8 cellular contexts compared by ENCODE assay signal in the genomic region with DNA sequence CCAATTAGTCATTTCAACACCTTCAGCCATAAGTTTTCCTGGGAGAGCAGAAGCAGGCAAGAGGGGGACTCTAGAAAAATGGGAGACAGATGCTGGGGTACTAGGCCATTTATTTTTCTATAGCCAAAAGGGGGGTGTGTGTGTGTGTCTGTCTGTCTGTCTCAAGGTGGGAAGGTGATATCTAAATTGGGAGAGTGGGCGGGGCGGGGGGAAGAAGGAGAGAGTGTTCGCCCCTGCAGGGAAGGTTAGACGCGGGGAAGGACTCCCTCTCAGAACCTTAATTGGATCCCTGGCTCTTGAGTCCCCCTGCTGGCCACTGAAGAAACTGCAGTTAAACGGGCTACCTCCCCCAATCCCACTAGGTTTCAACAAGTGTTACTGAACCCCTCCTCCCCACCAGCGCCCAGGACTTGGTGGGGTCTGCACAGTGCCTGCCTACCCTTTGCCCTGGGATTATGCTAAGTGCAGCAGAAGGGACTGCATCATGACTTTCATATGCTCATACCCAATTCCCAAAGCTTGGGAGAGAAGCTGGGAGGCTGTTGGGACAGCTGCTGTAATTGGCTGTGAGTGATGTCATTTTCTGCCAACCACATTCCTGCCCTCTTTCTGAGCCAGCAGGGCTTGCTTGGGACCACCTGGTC. TPM values are rescaled to one million over a fixed set of nuclear protein-coding genes. Genes with fewer than 3 reads are reported as not detected.
DNase-seq lines count a peak whose midpoint lies in the region; ATAC-seq and TF ChIP-seq lines count a peak whose summit lies in the region.

No MANE protein-coding gene starts in this region.

- H3K27ac Mint-ChIP-seq in neural crest cell (ENCODE audit: unreplicated experiment), result peak overlapping the region; percentile 35

- H3K79me2 ChIP-seq in PC-3 (ENCODE audit: low read length), result no peaks in the 10 kb centered on the region

- no peak for TF ChIP-seq POLR2A in stomach (IDR thresholded peaks at IDR 0.05)

- H3K27ac ChIP-seq in PC-3 (ENCODE audit: low read length) (no peak overlapping the region), stomach (no peak overlapping the region)

- ATAC-seq in PC-3 (peak; percentile 87), GM21367 (IDR thresholded peaks at IDR 0.05; ENCODE audit: unreplicated experiment) (no peak)

- BruUV-seq in PC-3 (replicated peaks; lab: Mats Ljungman, UMichigan), result no TSS peak

- POLR2A ChIA-PET in PC-3 (lab: Charles Lee; ENCODE audit: unreplicated experiment), result no interaction called here

- intact Hi-C loops in PC-3 (cut with micrococcal nuclease), result loop anchor here (1.0 kb wide), 1 partner anchor 223 kb away; no protein-coding TSS in a partner anchor
- intact Hi-C loops in stomach (cut with DNase I; ENCODE audit: low total_unique reads), result loop anchor here (5.0 kb wide), 2 partner anchors 130 to 220 kb away; no protein-coding TSS in a partner anchor

- TF ChIP-seq CTCF in PC-3 (conservative IDR thresholded peaks at IDR 0.05; ENCODE audit: low read depth, low read length), result peak; percentile 90
- TF ChIP-seq CTCF in neural crest cell (conservative IDR thresholded peaks at IDR 0.05), result peak; percentile 93
- peak in 5 of 7 experiments; percentile 90 to 96 (median 94) for TF ChIP-seq CTCF in stomach (IDR thresholded peaks at IDR 0.05)

- H3K9me3 Mint-ChIP-seq in neural crest cell, result no peaks in the 10 kb centered on the region

- H3K9me3 ChIP-seq in PC-3 (ENCODE audit: low read length) (no peaks in the 10 kb centered on the region), stomach (no peaks in the 10 kb centered on the region)

- H3K36me3 ChIP-seq in PC-3 (ENCODE audit: low read depth, low read length) (peaks cover 4% of the 10 kb centered on the region; the same call in 1 of the 2 replicates), stomach (peaks cover 40 to 98% (median 96%) of the 10 kb centered on the region in 4 donors)

- TF ChIP-seq EP300 in stomach (IDR thresholded peaks at IDR 0.05), result no peak

- no peak overlapping the region for H3K4me3 ChIP-seq in PC-3 (ENCODE audit: low read length)
- no peak overlapping the region for H3K4me3 ChIP-seq in stomach

- H3K4me1 ChIP-seq in PC-3 (ENCODE audit: insufficient read depth, low read length) (no peaks in the 10 kb centered on the region), stomach (peaks cover 0 to 6% (median 2%) of the 10 kb centered on the region in 4 donors)

- peaks cover 9% of the 10 kb centered on the region for H3K36me3 Mint-ChIP-seq in neural crest cell (ENCODE audit: low read depth)

- H3K4me2 ChIP-seq in PC-3 (ENCODE audit: low read length), result no peak overlapping the region

- DNase-seq in CMK (ENCODE audit: low read depth), result peak; percentile 30
- DNase-seq in HS-27A (ENCODE audit: low read depth), result peak; percentile 40
- DNase-seq in PC-3, result peak; percentile 80
- DNase-seq in activated T-cell treated with anti-CD3 and anti-CD28 coated beads, Interleukin-2, amount 50 U/mL, for 1 hour, result peak; percentile 83
- peak; percentile 29 for DNase-seq in fibroblast of gingiva (ENCODE audit: low read depth)
- peak; percentile 89 for DNase-seq in neural crest cell (ENCODE audit: low read depth, low spot score)
- DNase-seq in stomach, result peak; percentile 83

- no peaks in the 10 kb centered on the region for H3K27me3 Mint-ChIP-seq in neural crest cell (ENCODE audit: low read depth)

- no peaks in the 10 kb centered on the region for H3K9me2 ChIP-seq in PC-3 (replicated peaks; ENCODE audit: low read length)

- H2AFZ ChIP-seq in PC-3 (ENCODE audit: low read length), result no peak overlapping the region

- 2 to 8% (median 3%) methylated on average over 7 of the region's 7 CpGs for WGBS in stomach, 5 donors

- H3K27me3 ChIP-seq in PC-3 (ENCODE audit: low read length) (no peaks in the 10 kb centered on the region), stomach (no peaks in the 10 kb centered on the region)

- H3F3A ChIP-seq in PC-3 (ENCODE audit: low read length, unreplicated experiment), result no peaks in the 10 kb centered on the region

- CTCF ChIA-PET in PC-3 (lab: Charles Lee), result interaction anchor here (0.8 kb wide), 1 partner anchor 130 kb away, joined by 4 read pairs; no protein-coding TSS in a partner anchor

- no peaks in the 10 kb centered on the region for H4K20me1 ChIP-seq in PC-3 (ENCODE audit: low read length)

- H3K4me3 Mint-ChIP-seq in neural crest cell, result peak overlapping the region; percentile 61

- H3K4me1 Mint-ChIP-seq in neural crest cell, result peaks cover 23% of the 10 kb centered on the region

- no peak overlapping the region for H3K9ac ChIP-seq in PC-3 (ENCODE audit: low read length)

RNA-seq across cellular contexts. Expression of a gene that starts 45.8 kb away (rescaled TPM):
- total RNA-seq in PC-3 (2014; rRNA removed) (6.7 and 15.5 TPM in 2 replicates), neural crest cell (57.9 and 62.4 TPM in 2 replicates), stomach (10 to 100 TPM in 4 of 5 donors, 1 to 10 TPM in 1; 7.9 to 70.4 (median 40.3) TPM)
- polyA plus RNA-seq in stomach, result 10 to 100 TPM; 14.3 to 33.7 (median 27.6) TPM

RNA-seq across cellular contexts. Expression of a gene that starts 46.3 kb away (rescaled TPM):
- 96.4 and 113 TPM in 2 replicates for total RNA-seq in PC-3 (2014; rRNA removed)
- 64.2 and 65.8 TPM in 2 replicates for total RNA-seq in neural crest cell
- 1 to 10 TPM in 4 of 5 donors, not detected in 1; 4.1 to 8.3 (median 6.6) TPM for total RNA-seq in stomach
- polyA plus RNA-seq in stomach, result 10 to 100 TPM in 2 of 3 donors, 1 to 10 TPM in 1; 3.7 to 17.2 (median 14.9) TPM

Comparison
In these comparisons a context has a peak if more than half of its experiments do, and no peak if none do; other contexts are left out.
1. DNase-seq: peak in every context shown above with its lines; median percentile 89 in neural crest cell; 83 in activated T-cell treated with anti-CD3 and anti-CD28 coated beads, Interleukin-2, amount 50 U/mL, for 1 hour; 83 in stomach; 80 in PC-3; 40 in HS-27A; 30 in CMK; 29 in fibroblast of gingiva.